25 cellular contexts compared by ENCODE assay signal in genomic region chrX:38183577-38183976, GRCh38.
"Had no signal": no experiment of that assay in that cellular context is flagged by ENCODE, and none has a peak within 500 bp of the region (broad histone marks: within the 10 kb centered on the region; RNA-seq: fewer than 3 reads in every experiment).

No MANE protein-coding gene starts in this region.

- H3K36me3 Mint-ChIP-seq: activated CD8-positive, alpha-beta memory T cell treated with anti-CD3 and anti-CD28 coated beads, Interleukin-2, amount 10 ng/mL, durations not matched to agents 7 days and 5 days; activated naive CD8-positive, alpha-beta T cell; T-cell had no signal

- H3K36me3 ChIP-seq: brain microvascular endothelial cell, transverse colon, vagina had no signal

- H3K27ac Mint-ChIP-seq: activated CD4-positive, alpha-beta memory T cell treated with anti-CD3 and anti-CD28 coated beads, Interleukin-2, amount 10 ng/mL, durations not matched to agents 7 days and 5 days; activated CD8-positive, alpha-beta memory T cell treated with anti-CD3 and anti-CD28 coated beads, Interleukin-2, amount 10 ng/mL, durations not matched to agents 7 days and 5 days; activated naive CD8-positive, alpha-beta T cell; endodermal cell; nephron progenitor cell; stimulated activated naive CD8-positive, alpha-beta T cell treated with anti-CD3 and anti-CD28 coated beads, Interleukin-15, Interleukin-2, amounts not matched to agents 100 ng/mL and 50 ng/mL, for 24 hours; T-cell had no signal

- H3K27ac ChIP-seq: brain microvascular endothelial cell, dorsolateral prefrontal cortex, foreskin keratinocyte, transverse colon, vagina had no signal

- H3K9me3 ChIP-seq: transverse colon, vagina had no signal

- H3K27me3 ChIP-seq: brain microvascular endothelial cell, foreskin keratinocyte, transverse colon, vagina had no signal

- DNase-seq: activated CD4-positive, alpha-beta memory T cell treated with anti-CD3 and anti-CD28 coated beads, Interleukin-2, amount 10 ng/mL, durations not matched to agents 7 days and 5 days; activated CD4-positive, alpha-beta T cell treated with anti-CD3 and anti-CD28 coated beads for 48 hours; activated CD4-positive, CD25-positive, alpha-beta regulatory T cell; activated CD8-positive, alpha-beta memory T cell treated with anti-CD3 and anti-CD28 coated beads, Interleukin-2, amount 10 ng/mL, durations not matched to agents 7 days and 5 days; amygdala; brain microvascular endothelial cell; central memory CD4-positive, alpha-beta T cell; dorsolateral prefrontal cortex; endodermal cell; foreskin keratinocyte; glutamatergic neuron; hippocampal formation; islet precursor cell; left colon; midbrain; nephron progenitor cell; nucleus accumbens; retina; stimulated activated CD4-positive, alpha-beta T cell treated with anti-CD3 and anti-CD28 coated beads, Interleukin-12 subunit alpha, Interleukin-12 subunit beta, amount 100 ng/mL, for 4 hours; T-cell; T-helper 9 cell; transverse colon had no signal

- H3K9me3 Mint-ChIP-seq: activated CD4-positive, alpha-beta memory T cell treated with anti-CD3 and anti-CD28 coated beads, Interleukin-2, amount 10 ng/mL, durations not matched to agents 7 days and 5 days; stimulated activated naive CD8-positive, alpha-beta T cell treated with anti-CD3 and anti-CD28 coated beads, Interleukin-15, Interleukin-2, amounts not matched to agents 100 ng/mL and 50 ng/mL, for 24 hours; T-cell had no signal

- ATAC-seq: activated CD8-positive, alpha-beta memory T cell treated with anti-CD3 and anti-CD28 coated beads, Interleukin-2, amount 10 ng/mL, durations not matched to agents 7 days and 5 days; foreskin keratinocyte; left colon; T-cell had no signal

- H3K4me1 ChIP-seq: foreskin keratinocyte, transverse colon, vagina had no signal

- H3K27me3 Mint-ChIP-seq: stimulated activated naive CD8-positive, alpha-beta T cell treated with anti-CD3 and anti-CD28 coated beads, Interleukin-15, Interleukin-2, amounts not matched to agents 100 ng/mL and 50 ng/mL, for 24 hours had no signal

- H3K4me1 Mint-ChIP-seq: activated CD4-positive, alpha-beta memory T cell treated with anti-CD3 and anti-CD28 coated beads, Interleukin-2, amount 10 ng/mL, durations not matched to agents 7 days and 5 days; activated CD8-positive, alpha-beta memory T cell treated with anti-CD3 and anti-CD28 coated beads, Interleukin-2, amount 10 ng/mL, durations not matched to agents 7 days and 5 days; endodermal cell; nephron progenitor cell; T-cell had no signal

- H3K4me3 ChIP-seq: dorsolateral prefrontal cortex, transverse colon, vagina had no signal

- H3K4me3 Mint-ChIP-seq: activated CD4-positive, alpha-beta memory T cell treated with anti-CD3 and anti-CD28 coated beads, Interleukin-2, amount 10 ng/mL, durations not matched to agents 7 days and 5 days; activated CD8-positive, alpha-beta memory T cell treated with anti-CD3 and anti-CD28 coated beads, Interleukin-2, amount 10 ng/mL, durations not matched to agents 7 days and 5 days; activated naive CD8-positive, alpha-beta T cell; endodermal cell; nephron progenitor cell; stimulated activated naive CD8-positive, alpha-beta T cell treated with anti-CD3 and anti-CD28 coated beads, Interleukin-15, Interleukin-2, amounts not matched to agents 100 ng/mL and 50 ng/mL, for 24 hours; T-cell had no signal
